Comparison of ENCODE assay signal across 12 cellular contexts in the genomic region with DNA sequence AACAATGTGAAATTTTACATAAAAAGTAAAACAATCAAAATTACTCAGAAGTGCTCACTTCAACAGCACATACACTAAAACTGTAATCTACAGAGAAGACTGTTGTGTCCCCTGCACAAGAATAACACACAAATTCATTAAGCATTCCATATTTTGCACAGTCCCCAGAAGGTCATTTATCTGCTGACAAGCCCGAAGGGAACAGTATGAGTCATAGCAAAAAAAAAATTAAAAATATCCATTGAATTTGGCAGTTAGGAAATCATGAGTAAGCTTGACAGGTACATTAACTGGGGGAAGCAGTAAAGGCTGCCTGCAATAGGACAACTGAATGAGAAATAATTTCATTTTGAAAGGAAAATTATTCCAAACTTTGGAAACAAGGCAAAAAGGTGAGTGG. TPM values are rescaled to one million over a fixed set of nuclear protein-coding genes. Genes with fewer than 3 reads are reported as not detected.
DNase-seq lines count a peak whose midpoint lies in the region; ATAC-seq and TF ChIP-seq lines count a peak whose summit lies in the region.
"Had no signal": no experiment of that assay in that cellular context is flagged by ENCODE, and none has a peak within 500 bp of the region (broad histone marks: within the 10 kb centered on the region; RNA-seq: fewer than 3 reads in every experiment).

No MANE protein-coding gene starts in this region.

- ATAC-seq in GM18909 (IDR thresholded peaks at IDR 0.05; ENCODE audit: poor library complexity, unreplicated experiment) = no peak
- ATAC-seq: activated CD4-positive, alpha-beta T cell treated with anti-CD3 and anti-CD28 coated beads for 36 hours had no signal

- H3K27me3 Mint-ChIP-seq in activated naive CD4-positive, alpha-beta T cell treated with anti-CD3 and anti-CD28 coated beads, Interleukin-2, amount 50 U/mL, for 24 hours = no peaks in the 10 kb centered on the region
- H3K27me3 Mint-ChIP-seq in type B pancreatic cell = no peaks in the 10 kb centered on the region
- H3K27me3 Mint-ChIP-seq: activated CD4-positive, alpha-beta T cell treated with anti-CD3 and anti-CD28 coated beads for 36 hours had no signal

- no peak overlapping the region for H3K4me3 Mint-ChIP-seq in activated naive CD4-positive, alpha-beta T cell treated with anti-CD3 and anti-CD28 coated beads, Interleukin-2, amount 50 U/mL, for 24 hours
- no peak overlapping the region for H3K4me3 Mint-ChIP-seq in type B pancreatic cell
- H3K4me3 Mint-ChIP-seq: activated CD4-positive, alpha-beta T cell treated with anti-CD3 and anti-CD28 coated beads for 36 hours had no signal

- H3K36me3 Mint-ChIP-seq in activated naive CD4-positive, alpha-beta T cell treated with anti-CD3 and anti-CD28 coated beads, Interleukin-2, amount 50 U/mL, for 24 hours = peaks cover 2% of the 10 kb centered on the region
- H3K36me3 Mint-ChIP-seq in type B pancreatic cell = no peaks in the 10 kb centered on the region

- no peak overlapping the region for H3K4me3 ChIP-seq in epithelial cell of esophagus (ENCODE audit: low read length)
- H3K4me3 ChIP-seq: Peyer's patch had no signal

- peak overlapping the region; percentile 42 for H3K27ac Mint-ChIP-seq in activated naive CD4-positive, alpha-beta T cell treated with anti-CD3 and anti-CD28 coated beads, Interleukin-2, amount 50 U/mL, for 24 hours
- peak overlapping the region; percentile 17 for H3K27ac Mint-ChIP-seq in type B pancreatic cell

- peaks cover 28% of the 10 kb centered on the region for H3K4me1 Mint-ChIP-seq in activated naive CD4-positive, alpha-beta T cell treated with anti-CD3 and anti-CD28 coated beads, Interleukin-2, amount 50 U/mL, for 24 hours
- H3K4me1 Mint-ChIP-seq in type B pancreatic cell (ENCODE audit: unreplicated experiment) = peaks cover 15% of the 10 kb centered on the region

- no peak for DNase-seq in activated naive CD4-positive, alpha-beta T cell treated with anti-CD3 and anti-CD28 coated beads, Interleukin-2, amount 50 U/mL, for 16 hours
- DNase-seq in RKO (ENCODE audit: low spot score) = peak; percentile 50
- peak; percentile 50 for DNase-seq in epithelial cell of esophagus (ENCODE audit: low read depth)
- DNase-seq in type B pancreatic cell (ENCODE audit: extremely low spot score, unreplicated experiment) = no peak
- DNase-seq in activated CD4-positive, alpha-beta T cell treated with anti-CD3 and anti-CD28 coated beads for 48 hours = no peak
- no peak for DNase-seq in LoVo (ENCODE audit: low spot score)
- DNase-seq: activated CD4-positive, alpha-beta T cell treated with anti-CD3 and anti-CD28 coated beads for 36 hours; NCI-H1694; NCI-H510A treated with DMSO at 0.1 percent for 48 hours; Peyer's patch had no signal

- no peak for TF ChIP-seq CTCF in epithelial cell of esophagus (IDR thresholded peaks at IDR 0.05; ENCODE audit: insufficient read depth, low read depth, low read length, missing control alignments)
- TF ChIP-seq CTCF in type B pancreatic cell (conservative IDR thresholded peaks at IDR 0.05) = no peak

- H3K9me3 Mint-ChIP-seq in activated naive CD4-positive, alpha-beta T cell treated with anti-CD3 and anti-CD28 coated beads, Interleukin-2, amount 50 U/mL, for 24 hours = no peaks in the 10 kb centered on the region
- H3K9me3 Mint-ChIP-seq in type B pancreatic cell = no peaks in the 10 kb centered on the region

RNA-seq across cellular contexts. Expression of gene CACYBP, which starts 3.3 kb away (rescaled TPM):
- 117 and 124 TPM in 2 replicates for total RNA-seq in type B pancreatic cell (ENCODE audit: low replicate concordance)

RNA-seq across cellular contexts. Expression of gene MRPS14, which starts 26.8 kb away (rescaled TPM):
- total RNA-seq in type B pancreatic cell (ENCODE audit: low replicate concordance) = 32.0 and 35.7 TPM in 2 replicates

Comparison
In these comparisons a context has a peak if more than half of its experiments do, and no peak if none do; other contexts are left out.
1. DNase-seq: peak in RKO (single experiment) and epithelial cell of esophagus (single experiment); none in activated naive CD4-positive, alpha-beta T cell treated with anti-CD3 and anti-CD28 coated beads, Interleukin-2, amount 50 U/mL, for 16 hours (single experiment), type B pancreatic cell (single experiment), activated CD4-positive, alpha-beta T cell treated with anti-CD3 and anti-CD28 coated beads for 48 hours (single experiment) and LoVo (single experiment).